ENCODE assay signal across 1 cellular context in genomic region chr6:168388641-168389633, GRCh38.
TF ChIP-seq lines count a peak whose summit lies in the region.

No MANE protein-coding gene starts in this region.

TF ChIP-seq in HepG2, 621 proteins besides CTCF, POLR2A, EP300 and RAD21 (continued from another document and continues in another):
- TF ChIP-seq BRF2 (CRISPR knock-in tag; IDR thresholded peaks at IDR 0.05), result no peak
- TF ChIP-seq ZNF367 (CRISPR knock-in tag; IDR thresholded peaks at IDR 0.05; ENCODE audit: borderline replicate concordance), result no peak
- no peak for TF ChIP-seq ZNF142 (CRISPR knock-in tag; IDR thresholded peaks at IDR 0.05)
- TF ChIP-seq ZNF569 (CRISPR knock-in tag; IDR thresholded peaks at IDR 0.05; ENCODE audit: borderline replicate concordance), result no peak
- TF ChIP-seq RCOR2 (CRISPR knock-in tag; IDR thresholded peaks at IDR 0.05), result no peak
- TF ChIP-seq HBP1 (CRISPR knock-in tag; IDR thresholded peaks at IDR 0.05; ENCODE audit: low read depth), result no peak
- no peak for TF ChIP-seq HMGXB3 (CRISPR knock-in tag; IDR thresholded peaks at IDR 0.05; ENCODE audit: borderline replicate concordance)
- TF ChIP-seq ZNF407 (CRISPR knock-in tag; IDR thresholded peaks at IDR 0.05; ENCODE audit: not compliant biosample characterization), result peak; percentile 53
- no peak for TF ChIP-seq ZNF597 (CRISPR knock-in tag; IDR thresholded peaks at IDR 0.05)
- no peak for TF ChIP-seq CAMTA2 (CRISPR knock-in tag; IDR thresholded peaks at IDR 0.05; ENCODE audit: borderline replicate concordance)
- no peak for TF ChIP-seq RBM39 (IDR thresholded peaks at IDR 0.05; ENCODE audit: low read depth, low read length, poor library complexity, severe bottlenecking)
- peak; percentile 38; the same call in 1 of the 2 replicates for TF ChIP-seq TFDP2 (CRISPR knock-in tag; IDR thresholded peaks at IDR 0.05)
- TF ChIP-seq RFX1 (IDR thresholded peaks at IDR 0.05), result peak; percentile 19; the same call in 1 of the 2 replicates
- TF ChIP-seq RBM22 (optimal IDR thresholded peaks at IDR 0.05; ENCODE audit: low read length), result no peak
- no peak for TF ChIP-seq ZNF414 (CRISPR knock-in tag; IDR thresholded peaks at IDR 0.05)
- TF ChIP-seq TBX2 (CRISPR knock-in tag; IDR thresholded peaks at IDR 0.05; ENCODE audit: borderline replicate concordance), result peak; percentile 49; the same call in 1 of the 2 replicates
- no peak for TF ChIP-seq ZNF230 (CRISPR knock-in tag; IDR thresholded peaks at IDR 0.05)
- no peak for TF ChIP-seq KLF11 (CRISPR knock-in tag; IDR thresholded peaks at IDR 0.05)
- TF ChIP-seq TOE1 (CRISPR knock-in tag; IDR thresholded peaks at IDR 0.05), result no peak
- TF ChIP-seq REXO4 (CRISPR knock-in tag; IDR thresholded peaks at IDR 0.05; ENCODE audit: borderline replicate concordance), result no peak
- TF ChIP-seq TBP (CRISPR knock-in tag; IDR thresholded peaks at IDR 0.05), result no peak
- no peak for TF ChIP-seq TP53 (CRISPR knock-in tag; conservative IDR thresholded peaks at IDR 0.05)
- TF ChIP-seq HES4 (CRISPR knock-in tag; IDR thresholded peaks at IDR 0.05; ENCODE audit: borderline replicate concordance), result no peak
- no peak for TF ChIP-seq FOXA1 (IDR thresholded peaks at IDR 0.05)
- TF ChIP-seq FOXA1 (CRISPR knock-in tag; IDR thresholded peaks at IDR 0.05), result peak; percentile 83
- no peak for TF ChIP-seq ATM (IDR thresholded peaks at IDR 0.05; ENCODE audit: borderline replicate concordance)
- no peak for TF ChIP-seq CREB1 (IDR thresholded peaks at IDR 0.05)
- TF ChIP-seq CREB1 (CRISPR knock-in tag; IDR thresholded peaks at IDR 0.05), result no peak
- no peak for TF ChIP-seq KLF9 (CRISPR knock-in tag; IDR thresholded peaks at IDR 0.05; ENCODE audit: low read depth)
- TF ChIP-seq GATAD2A (CRISPR knock-in tag; IDR thresholded peaks at IDR 0.05), result peak; percentile 43; the same call in 1 of the 2 replicates
- peak; percentile 65 for TF ChIP-seq SALL1 (CRISPR knock-in tag; IDR thresholded peaks at IDR 0.05)
- no peak for TF ChIP-seq KLF15 (CRISPR knock-in tag; IDR thresholded peaks at IDR 0.05; ENCODE audit: borderline replicate concordance)
- no peak for TF ChIP-seq ATF7 (IDR thresholded peaks at IDR 0.05)
- TF ChIP-seq ATF7 (CRISPR knock-in tag; IDR thresholded peaks at IDR 0.05), result no peak
- no peak for TF ChIP-seq ZNF570 (CRISPR knock-in tag; IDR thresholded peaks at IDR 0.05; ENCODE audit: borderline replicate concordance)
- no peak for TF ChIP-seq ZNF33A (CRISPR knock-in tag; IDR thresholded peaks at IDR 0.05; ENCODE audit: borderline replicate concordance)
